In the genomic region with DNA sequence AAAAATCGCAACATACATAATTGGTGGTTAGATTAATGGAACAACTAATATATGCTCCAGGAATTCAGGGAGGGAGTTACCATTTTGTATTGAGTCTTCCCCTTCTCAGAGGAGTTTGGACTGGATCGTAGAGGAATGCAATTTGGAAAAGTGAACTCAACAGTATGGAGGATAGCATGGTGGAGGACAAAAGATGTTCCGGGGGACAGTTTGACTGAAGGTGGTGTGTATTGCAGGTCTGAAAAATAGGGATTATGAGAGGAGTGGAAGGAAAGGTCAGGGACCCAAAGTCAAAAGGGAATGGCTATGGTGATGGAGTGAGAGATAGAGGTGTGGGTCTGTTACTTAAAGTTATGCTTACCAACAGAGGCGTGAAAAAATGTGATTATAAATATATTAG, we compare ENCODE assay signal across 8 cellular contexts. TPM values are rescaled to one million over a fixed set of nuclear protein-coding genes. Genes with fewer than 3 reads are reported as not detected.
DNase-seq lines count a peak whose midpoint lies in the region; ATAC-seq and TF ChIP-seq lines count a peak whose summit lies in the region.

No MANE protein-coding gene starts in this region.

- POLR2A ChIA-PET in activated CD4-positive, alpha-beta T cell treated with anti-CD3 and anti-CD28 coated beads for 36 hours (lab: Charles Lee) = interaction anchor here (0.6 to 2.7 kb wide), 2 partner anchors 13 to 16 kb away, joined by 3 to 84 read pairs; a partner anchor contains a TSS

- TF ChIP-seq EP300 in stomach (IDR thresholded peaks at IDR 0.05) = no peak

- WGBS in stomach, 5 donors = 67 to 79% (median 68%) methylated on average over 4 of the region's 4 CpGs

- H3K27ac Mint-ChIP-seq in activated CD4-positive, alpha-beta T cell treated with anti-CD3 and anti-CD28 coated beads for 36 hours = peak overlapping the region; percentile 93
- H3K27ac Mint-ChIP-seq in activated naive CD4-positive, alpha-beta T cell treated with anti-CD3 and anti-CD28 coated beads, Interleukin-2, amount 50 U/mL, for 72 hours = peak overlapping the region; percentile 93 to 99
- peak overlapping the region; percentile 91 to 96 (median 94) for H3K27ac Mint-ChIP-seq in immature natural killer cell

- peaks cover 35% of the 10 kb centered on the region for H3K4me1 Mint-ChIP-seq in activated CD4-positive, alpha-beta T cell treated with anti-CD3 and anti-CD28 coated beads for 36 hours
- peaks cover 29 to 41% of the 10 kb centered on the region in 2 donors for H3K4me1 Mint-ChIP-seq in immature natural killer cell

- intact Hi-C loops in activated CD4-positive, alpha-beta T cell treated with anti-CD3 and anti-CD28 coated beads for 36 hours (cut with DNase I, micrococcal nuclease) = no loop called here
- intact Hi-C loops in stomach (cut with DNase I; ENCODE audit: low total_unique reads) = no loop called here

- DNase-seq in activated CD4-positive, alpha-beta T cell treated with anti-CD3 and anti-CD28 coated beads for 36 hours = no peak
- no peak for DNase-seq in activated CD4-positive, alpha-beta T cell treated with anti-CD3 and anti-CD28 coated beads, Interleukin-2, amount 50 U/mL, for 48 hours
- no peak for DNase-seq in activated naive CD4-positive, alpha-beta T cell treated with anti-CD3 and anti-CD28 coated beads, Interleukin-2, amount 50 U/mL, for 72 hours (ENCODE audit: low spot score in 2 of 2)
- DNase-seq in immature natural killer cell (no peak), stomach (no peak), NCI-H526 (lab: John Stamatoyannopoulos, UW) (no peak), NCI-H748 (lab: John Stamatoyannopoulos, UW; ENCODE audit: unreplicated experiment) (no peak)

- CTCF ChIA-PET in activated CD4-positive, alpha-beta T cell treated with anti-CD3 and anti-CD28 coated beads for 36 hours (lab: Charles Lee) = interaction anchor here (0.7 to 3.1 kb wide), 2 partner anchors 15 to 326 kb away, joined by 3 to 23 read pairs; a partner anchor contains a TSS

- no peak for ATAC-seq in activated CD4-positive, alpha-beta T cell treated with anti-CD3 and anti-CD28 coated beads for 36 hours
- ATAC-seq in activated naive CD4-positive, alpha-beta T cell treated with anti-CD3 and anti-CD28 coated beads, Interleukin-2, amount 50 U/mL, for 72 hours = no peak
- no peak for ATAC-seq in HG03442 (IDR thresholded peaks at IDR 0.05; ENCODE audit: unreplicated experiment)

- H3K4me1 ChIP-seq in stomach = peaks cover 10 to 42% (median 22%) of the 10 kb centered on the region in 4 donors

- no peaks in the 10 kb centered on the region for H3K9me3 ChIP-seq in stomach

- H3K27me3 ChIP-seq in stomach = no peaks in the 10 kb centered on the region

- no peaks in the 10 kb centered on the region for H3K27me3 Mint-ChIP-seq in activated CD4-positive, alpha-beta T cell treated with anti-CD3 and anti-CD28 coated beads for 36 hours
- peaks cover 0 to 5% (median 3%) of the 10 kb centered on the region in 3 donors for H3K27me3 Mint-ChIP-seq in immature natural killer cell (ENCODE audit: low read depth in 3 of 3)

- no peaks in the 10 kb centered on the region for H3K9me3 Mint-ChIP-seq in activated CD4-positive, alpha-beta T cell treated with anti-CD3 and anti-CD28 coated beads for 36 hours (ENCODE audit: low read depth)
- no peaks in the 10 kb centered on the region for H3K9me3 Mint-ChIP-seq in activated naive CD4-positive, alpha-beta T cell treated with anti-CD3 and anti-CD28 coated beads, Interleukin-2, amount 50 U/mL, for 72 hours
- no peaks in the 10 kb centered on the region for H3K9me3 Mint-ChIP-seq in immature natural killer cell

- TF ChIP-seq CTCF in stomach (IDR thresholded peaks at IDR 0.05) = no peak

- no peak for TF ChIP-seq POLR2A in stomach (IDR thresholded peaks at IDR 0.05)

- peak overlapping the region; percentile 90 for H3K4me3 Mint-ChIP-seq in activated CD4-positive, alpha-beta T cell treated with anti-CD3 and anti-CD28 coated beads for 36 hours
- peak overlapping the region; percentile 91 to 96 (median 94) for H3K4me3 Mint-ChIP-seq in immature natural killer cell

- peak overlapping the region in 2 of 5 donors; percentile 96 to 97 for H3K27ac ChIP-seq in stomach

- peaks cover 0 to 30% (median 23%) of the 10 kb centered on the region in 4 donors for H3K36me3 ChIP-seq in stomach

- peak overlapping the region; percentile 68 to 84 (median 80) for H3K4me3 ChIP-seq in stomach

- peaks cover 25% of the 10 kb centered on the region for H3K36me3 Mint-ChIP-seq in activated CD4-positive, alpha-beta T cell treated with anti-CD3 and anti-CD28 coated beads for 36 hours (ENCODE audit: low read depth)
- peaks cover 19 to 27% of the 10 kb centered on the region in 2 donors for H3K36me3 Mint-ChIP-seq in activated naive CD4-positive, alpha-beta T cell treated with anti-CD3 and anti-CD28 coated beads, Interleukin-2, amount 50 U/mL, for 72 hours
- H3K36me3 Mint-ChIP-seq in immature natural killer cell = peaks cover 4 to 8% (median 5%) of the 10 kb centered on the region in 3 donors

RNA-seq across cellular contexts. Expression of a gene that starts 1.5 kb away (rescaled TPM):
- total RNA-seq in activated CD4-positive, alpha-beta T cell treated with anti-CD3 and anti-CD28 coated beads for 36 hours = 10 to 100 TPM; 58.5 to 58.6 TPM
- 10 to 100 TPM; 56.6 to 83.9 TPM for total RNA-seq in activated naive CD4-positive, alpha-beta T cell treated with anti-CD3 and anti-CD28 coated beads, Interleukin-2, amount 50 U/mL, for 72 hours
- 10 to 100 TPM; 11.9 to 19.9 (median 15.2) TPM for polyA plus RNA-seq in immature natural killer cell
- 10 to 100 TPM; 30.4 to 69.4 (median 32.3) TPM for total RNA-seq in stomach
- polyA plus RNA-seq in stomach = 10 to 100 TPM; 21.8 to 32.2 (median 22.1) TPM

RNA-seq across cellular contexts. Expression of a gene that starts 15.4 kb away (rescaled TPM):
- total RNA-seq in activated CD4-positive, alpha-beta T cell treated with anti-CD3 and anti-CD28 coated beads for 36 hours = 100 to 1,000 TPM in 1 of 2 experiments, 10 to 100 TPM in 1; 81.2 to 104 TPM
- total RNA-seq in activated naive CD4-positive, alpha-beta T cell treated with anti-CD3 and anti-CD28 coated beads, Interleukin-2, amount 50 U/mL, for 72 hours = 10 to 100 TPM; 62.2 to 73.9 TPM
- polyA plus RNA-seq in immature natural killer cell = 10 to 100 TPM; 29.7 to 43.1 (median 32.4) TPM
- total RNA-seq in stomach = 10 to 100 TPM in 3 of 5 donors, 1 to 10 TPM in 1, not detected in 1; 3.8 to 36.2 (median 15.5) TPM
- 10 to 100 TPM; 17.1 to 22.5 (median 21.4) TPM for polyA plus RNA-seq in stomach

RNA-seq across cellular contexts. Expression of a gene that starts 15.6 kb away (rescaled TPM):
- 10 to 100 TPM; 38.7 to 43.0 TPM for total RNA-seq in activated CD4-positive, alpha-beta T cell treated with anti-CD3 and anti-CD28 coated beads for 36 hours
- 10 to 100 TPM; 36.8 to 42.6 TPM for total RNA-seq in activated naive CD4-positive, alpha-beta T cell treated with anti-CD3 and anti-CD28 coated beads, Interleukin-2, amount 50 U/mL, for 72 hours
- polyA plus RNA-seq in immature natural killer cell (10 to 100 TPM; 17.6 to 24.4 (median 23.8) TPM), stomach (10 to 100 TPM in 2 of 3 donors, 1 to 10 TPM in 1; 8.1 to 15.3 (median 14.9) TPM)
- 10 to 100 TPM in 3 of 5 donors, 1 to 10 TPM in 2; 4.9 to 33.6 (median 15.5) TPM for total RNA-seq in stomach
